Comparison of ENCODE assay signal across 13 cellular contexts in genomic region chr10:131908151-131908550, GRCh38. TPM values are rescaled to one million over a fixed set of nuclear protein-coding genes. Genes with fewer than 3 reads are reported as not detected.
DNase-seq lines count a peak whose midpoint lies in the region; ATAC-seq and TF ChIP-seq lines count a peak whose summit lies in the region.
"Had no signal": no experiment of that assay in that cellular context is flagged by ENCODE, and none has a peak within 500 bp of the region (broad histone marks: within the 10 kb centered on the region; RNA-seq: fewer than 3 reads in every experiment).

No MANE protein-coding gene starts in this region.

- H3K4me2 ChIP-seq in DND-41 (ENCODE audit: insufficient read depth, low read length) (no peak overlapping the region), SK-N-SH (no peak overlapping the region)

- CTCF ChIA-PET in CD4-positive, alpha-beta T cell (lab: Charles Lee), result interaction anchor here (0.7 kb wide), 1 partner anchor 1235 kb away, joined by 3 read pairs; no protein-coding TSS in a partner anchor
- CTCF ChIA-PET in naive thymus-derived CD4-positive, alpha-beta T cell (lab: Charles Lee), result interaction anchor here (0.6 to 2.0 kb wide), 4 partner anchors 9 to 540 kb away, joined by 3 to 7 read pairs (median 4); no protein-coding TSS in a partner anchor
- CTCF ChIA-PET in SK-N-SH (lab: Yijun Ruan, JAX), result interaction anchor here (5.2 kb wide), 1 partner anchor 9 kb away, joined by 19 read pairs; no protein-coding TSS in a partner anchor

- H3K9ac ChIP-seq in DND-41 (ENCODE audit: low read depth, low read length) (no peak overlapping the region), SK-N-SH (no peak overlapping the region)

- intact Hi-C loops in CD4-positive, alpha-beta T cell (cut with DNase I, micrococcal nuclease), result no loop called here
- intact Hi-C loops in naive thymus-derived CD4-positive, alpha-beta T cell (cut with micrococcal nuclease), result loop anchor here in 1 of 2 donors (1.0 to 2.0 kb wide), 2 partner anchors 8 to 65 kb away; no protein-coding TSS in a partner anchor
- intact Hi-C loops in posterior vena cava (cut with DNase I), result no loop called here

- peaks cover 64% of the 10 kb centered on the region for H3K36me3 Mint-ChIP-seq in CD4-positive, alpha-beta T cell (ENCODE audit: low read depth)
- H3K36me3 Mint-ChIP-seq in activated naive CD8-positive, alpha-beta T cell, result peaks cover 11% of the 10 kb centered on the region
- H3K36me3 Mint-ChIP-seq in naive thymus-derived CD4-positive, alpha-beta T cell, result peaks cover 0 to 39% (median 10%) of the 10 kb centered on the region in 5 donors

- H3K27ac ChIP-seq in CD4-positive, alpha-beta T cell (ENCODE audit: low read depth, low read length), result peak overlapping the region; percentile 46
- H3K27ac ChIP-seq in DND-41 (ENCODE audit: low read length) (peak overlapping the region; percentile 14; the same call in 1 of the 2 replicates), SK-N-SH (ENCODE audit: low read depth in 2 of 2, low read length in 1 of 2) (no peak overlapping the region)
- H3K27ac ChIP-seq in naive thymus-derived CD4-positive, alpha-beta T cell (ENCODE audit: low read depth, low read length), result peak overlapping the region; percentile 70
- H3K27ac ChIP-seq: BLaER1 treated with 17β-estradiol and CSF1 and Interleukin-3, amounts not matched to agents 10 nM and 100 nM; gastroesophageal sphincter had no signal

- DNase-seq in CD4-positive, alpha-beta T cell, result no peak
- DNase-seq in DND-41, result no peak
- no peak for DNase-seq in naive thymus-derived CD4-positive, alpha-beta T cell
- DNase-seq in H7, result no peak
- no peak for DNase-seq in posterior vena cava (ENCODE audit: low spot score)
- DNase-seq in SK-N-SH, result no peak
- DNase-seq: activated CD8-positive, alpha-beta memory T cell treated with anti-CD3 and anti-CD28 coated beads for 24 hours; NCI-H1105; nucleus accumbens; stomach had no signal

- H3K9me3 Mint-ChIP-seq in CD4-positive, alpha-beta T cell, result no peaks in the 10 kb centered on the region
- no peaks in the 10 kb centered on the region for H3K9me3 Mint-ChIP-seq in activated naive CD8-positive, alpha-beta T cell (ENCODE audit: low read depth)
- H3K9me3 Mint-ChIP-seq in naive thymus-derived CD4-positive, alpha-beta T cell, result peaks cover 0 to 5% (median 0%) of the 10 kb centered on the region in 11 donors

- POLR2A ChIA-PET in CD4-positive, alpha-beta T cell (lab: Charles Lee), result interaction anchor here (0.7 to 2.5 kb wide), 9 partner anchors 22 to 114 kb away, joined by 3 to 13 read pairs (median 4); no protein-coding TSS in a partner anchor
- POLR2A ChIA-PET in naive thymus-derived CD4-positive, alpha-beta T cell (lab: Charles Lee), result interaction anchor here (0.5 to 2.1 kb wide), 10 partner anchors 8 to 496 kb away, joined by 3 to 7 read pairs (median 4); partner anchors contain the start of gene BNIP3
- POLR2A ChIA-PET in SK-N-SH (lab: Yijun Ruan, JAX), result no interaction called here

- H3K79me2 ChIP-seq in DND-41 (ENCODE audit: insufficient read depth, low read length) (peaks cover 94% of the 10 kb centered on the region), SK-N-SH (ENCODE audit: insufficient read depth) (peaks cover 99% of the 10 kb centered on the region)

- no peak for TF ChIP-seq EP300 in SK-N-SH (IDR thresholded peaks at IDR 0.05; ENCODE audit: borderline replicate concordance in 1 of 2, low read depth in 1 of 2, low read length in 1 of 2)

- TF ChIP-seq CTCF in CD4-positive, alpha-beta T cell (IDR thresholded peaks at IDR 0.05), result no peak
- no peak for TF ChIP-seq CTCF in DND-41 (IDR thresholded peaks at IDR 0.05; ENCODE audit: borderline replicate concordance, extremely low read depth, low read length, poor library complexity, severe bottlenecking)
- TF ChIP-seq CTCF in SK-N-SH (IDR thresholded peaks at IDR 0.05), result no peak

- H3K4me3 ChIP-seq in DND-41 (ENCODE audit: low read depth in 1 of 2, low read length in 2 of 2), result no peak overlapping the region
- H3K4me3 ChIP-seq in naive thymus-derived CD4-positive, alpha-beta T cell (ENCODE audit: low read length), result peak overlapping the region; percentile 24
- H3K4me3 ChIP-seq in H7 (ENCODE audit: insufficient read depth, low read depth, low read length), result no peak overlapping the region
- no peak overlapping the region for H3K4me3 ChIP-seq in SK-N-SH (ENCODE audit: low read depth in 2 of 2, low read length in 1 of 2)
- H3K4me3 ChIP-seq: BLaER1 treated with 17β-estradiol and CSF1 and Interleukin-3, amounts not matched to agents 10 nM and 100 nM; gastroesophageal sphincter; stomach had no signal

- ATAC-seq in CD4-positive, alpha-beta T cell (ENCODE audit: poor library complexity), result no peak
- no peak for ATAC-seq in DND-41 (ENCODE audit: insufficient read depth, low read depth)
- ATAC-seq in naive thymus-derived CD4-positive, alpha-beta T cell, result no peak
- ATAC-seq: gastroesophageal sphincter had no signal

- H4K20me1 ChIP-seq in DND-41 (ENCODE audit: insufficient read depth, low read length) (peaks cover 89% of the 10 kb centered on the region), SK-N-SH (ENCODE audit: insufficient read depth) (peaks cover 89% of the 10 kb centered on the region)

- H2AFZ ChIP-seq in DND-41 (ENCODE audit: low read depth, low read length) (no peak overlapping the region), SK-N-SH (ENCODE audit: low read depth) (no peak overlapping the region)

- no peaks in the 10 kb centered on the region for H3K27me3 Mint-ChIP-seq in CD4-positive, alpha-beta T cell
- no peaks in the 10 kb centered on the region for H3K27me3 Mint-ChIP-seq in activated naive CD8-positive, alpha-beta T cell
- H3K27me3 Mint-ChIP-seq in naive thymus-derived CD4-positive, alpha-beta T cell, result no peaks in the 10 kb centered on the region

- H3K36me3 ChIP-seq in DND-41 (ENCODE audit: insufficient read depth, low read length) (peaks cover 63% of the 10 kb centered on the region), H7 (replicated peaks; ENCODE audit: control insufficient read depth, insufficient read depth, low read length) (peaks cover 4% of the 10 kb centered on the region), SK-N-SH (replicated peaks in 1 of 2; ENCODE audit: control insufficient read depth in 1 of 2, insufficient read depth in 2 of 2, low read length in 1 of 2) (peaks cover 8 to 16% of the 10 kb centered on the region in 2 experiments)
- peaks cover 0 to 18% (median 0%) of the 10 kb centered on the region in 3 experiments for H3K36me3 ChIP-seq in naive thymus-derived CD4-positive, alpha-beta T cell (ENCODE audit: control insufficient read depth in 2 of 3, insufficient read depth in 3 of 3, low read length in 3 of 3)

- 97% methylated on average over 5 of the region's 5 CpGs for WGBS in SK-N-SH (ENCODE audit: low lambda C conversion rate)

- peaks cover 88% of the 10 kb centered on the region for H3K4me1 Mint-ChIP-seq in CD4-positive, alpha-beta T cell (ENCODE audit: low read depth)
- H3K4me1 Mint-ChIP-seq in activated naive CD8-positive, alpha-beta T cell (ENCODE audit: low read depth), result peaks cover 82% of the 10 kb centered on the region
- peaks cover 59 to 97% (median 88%) of the 10 kb centered on the region in 7 donors for H3K4me1 Mint-ChIP-seq in naive thymus-derived CD4-positive, alpha-beta T cell

- H3K4me1 ChIP-seq in DND-41 (ENCODE audit: insufficient read depth, low read length), result peaks cover 43% of the 10 kb centered on the region
- H3K4me1 ChIP-seq in naive thymus-derived CD4-positive, alpha-beta T cell (ENCODE audit: control insufficient read depth in 2 of 2, insufficient read depth in 2 of 2, low read length in 2 of 2), result peaks cover 32 to 73% of the 10 kb centered on the region in 2 donors
- peaks cover 2 to 8% of the 10 kb centered on the region in 2 experiments; a peak in 2 of 4 replicates for H3K4me1 ChIP-seq in SK-N-SH (ENCODE audit: control insufficient read depth in 1 of 2, insufficient read depth in 2 of 2, low read depth in 1 of 2, low read length in 1 of 2)

- TF ChIP-seq RAD21 in SK-N-SH (IDR thresholded peaks at IDR 0.05; ENCODE audit: low read length), result no peak

- H3K9me2 ChIP-seq in SK-N-SH, result no peaks in the 10 kb centered on the region

- H3K4me3 Mint-ChIP-seq in CD4-positive, alpha-beta T cell, result peak overlapping the region; percentile 86
- peak overlapping the region; percentile 80 for H3K4me3 Mint-ChIP-seq in activated naive CD8-positive, alpha-beta T cell
- H3K4me3 Mint-ChIP-seq in naive thymus-derived CD4-positive, alpha-beta T cell, result peak overlapping the region; percentile 62 to 92 (median 84)

- no peaks in the 10 kb centered on the region for H3K27me3 ChIP-seq in CD4-positive, alpha-beta T cell (ENCODE audit: control insufficient read depth, insufficient read depth, low read length)
- H3K27me3 ChIP-seq in DND-41 (ENCODE audit: insufficient read depth, low read length, poor library complexity) (no peaks in the 10 kb centered on the region), H7 (ENCODE audit: control insufficient read depth, insufficient read depth, low read length) (no peaks in the 10 kb centered on the region), SK-N-SH (ENCODE audit: insufficient read depth) (no peaks in the 10 kb centered on the region)
- no peaks in the 10 kb centered on the region for H3K27me3 ChIP-seq in naive thymus-derived CD4-positive, alpha-beta T cell (ENCODE audit: control insufficient read depth in 2 of 2, insufficient read depth in 2 of 2, low read length in 2 of 2)
- H3K27me3 ChIP-seq: BLaER1 treated with 17β-estradiol and CSF1 and Interleukin-3, amounts not matched to agents 10 nM and 100 nM; gastroesophageal sphincter; stomach had no signal

- peak overlapping the region; percentile 96 for H3K27ac Mint-ChIP-seq in CD4-positive, alpha-beta T cell
- peak overlapping the region; percentile 94 for H3K27ac Mint-ChIP-seq in activated naive CD8-positive, alpha-beta T cell
- peak overlapping the region; percentile 84 to 98 (median 92) for H3K27ac Mint-ChIP-seq in naive thymus-derived CD4-positive, alpha-beta T cell

- no peaks in the 10 kb centered on the region for H3K9me3 ChIP-seq in CD4-positive, alpha-beta T cell (ENCODE audit: control insufficient read depth, low read length)
- H3K9me3 ChIP-seq in DND-41 (ENCODE audit: insufficient read depth, low read length, severe bottlenecking) (no peaks in the 10 kb centered on the region), SK-N-SH (no peaks in the 10 kb centered on the region)
- no peaks in the 10 kb centered on the region for H3K9me3 ChIP-seq in naive thymus-derived CD4-positive, alpha-beta T cell (ENCODE audit: control insufficient read depth in 2 of 3, low read length in 3 of 3)
- H3K9me3 ChIP-seq: gastroesophageal sphincter, stomach had no signal

- H3F3A ChIP-seq in SK-N-SH (replicated peaks; ENCODE audit: insufficient read depth), result no peaks in the 10 kb centered on the region

RNA-seq across cellular contexts. Expression of gene PPP2R2D, which starts 7.3 kb away (rescaled TPM):
- total RNA-seq in CD4-positive, alpha-beta T cell, result 10 to 100 TPM; 32.6 to 32.9 TPM
- 10 to 100 TPM; 37.1 to 61.3 (median 40.1) TPM for total RNA-seq in naive thymus-derived CD4-positive, alpha-beta T cell
- polyA plus RNA-seq in naive thymus-derived CD4-positive, alpha-beta T cell, result 10 to 100 TPM; 35.0 to 47.4 TPM
- 44.8 and 47.4 TPM in 2 replicates for total RNA-seq in H7 (2014; rRNA removed; shearing (Covaris generic))
- 10 to 100 TPM; 23.5 to 23.7 TPM for total RNA-seq in posterior vena cava
- 24.3 and 25.1 TPM in 2 replicates for polyA plus RNA-seq in SK-N-SH (2012; rRNA removed)
- 20.7 and 25.7 TPM in 2 replicates for polyA plus RNA-seq in SK-N-SH (2012; cell fraction: cytosol; rRNA removed)
- 39.2 and 43.0 TPM in 2 replicates for polyA plus RNA-seq in SK-N-SH (2012; cell fraction: nucleus; rRNA removed)

Comparison
In these comparisons a context has a peak if more than half of its experiments do, and no peak if none do; other contexts are left out.
1. H3K27ac ChIP-seq: peak in CD4-positive, alpha-beta T cell (single experiment), DND-41 (single experiment) and naive thymus-derived CD4-positive, alpha-beta T cell (single experiment); none in SK-N-SH (0 of 2).
2. Peak in every context shown above with its lines, with median percentiles within 50 percentile points of each other: H3K27ac Mint-ChIP-seq and H3K4me3 Mint-ChIP-seq.